16 cellular contexts compared by ENCODE assay signal in genomic region chr11:111426615-111427014, GRCh38. TPM values are rescaled to one million over a fixed set of nuclear protein-coding genes. Genes with fewer than 3 reads are reported as not detected.
A peak's percentile ranks its signal among the peaks of the same experiment; 100 is the strongest.
DNase-seq lines count a peak whose midpoint lies in the region; ATAC-seq and TF ChIP-seq lines count a peak whose summit lies in the region.
"Had no signal": no experiment of that assay in that cellular context is flagged by ENCODE, and none has a peak within 500 bp of the region (broad histone marks: within the 10 kb centered on the region; RNA-seq: fewer than 3 reads in every experiment).

No MANE protein-coding gene starts in this region.

- peaks cover 27% of the 10 kb centered on the region for H3K27me3 Mint-ChIP-seq in nephron (ENCODE audit: low read depth)

- no peaks in the 10 kb centered on the region for H3K79me2 ChIP-seq in OCI-LY3 (ENCODE audit: low read length)

- H3K27me3 ChIP-seq in OCI-LY3 (ENCODE audit: low read depth, low read length) (no peaks in the 10 kb centered on the region), vagina (no peaks in the 10 kb centered on the region)

- H3K4me3 Mint-ChIP-seq in nephron, result no peak overlapping the region
- H3K4me3 Mint-ChIP-seq: CD14-positive monocyte had no signal

- no peak overlapping the region for H3K4me3 ChIP-seq in OCI-LY3 (ENCODE audit: low read length)
- H3K4me3 ChIP-seq in vagina, result no peak overlapping the region
- H3K4me3 ChIP-seq: dorsolateral prefrontal cortex had no signal

- H2AFZ ChIP-seq in OCI-LY3 (ENCODE audit: low read depth, low read length), result no peak overlapping the region

- H3K9ac ChIP-seq in OCI-LY3 (ENCODE audit: low read length), result no peak overlapping the region

- H3K4me1 ChIP-seq in OCI-LY3 (ENCODE audit: low read length) (peaks cover 66% of the 10 kb centered on the region), vagina (peaks cover 28% of the 10 kb centered on the region)

- H3K9me3 ChIP-seq in OCI-LY3 (ENCODE audit: insufficient read depth, low read length), result no peaks in the 10 kb centered on the region; the same call in 1 of the 2 replicates
- no peaks in the 10 kb centered on the region for H3K9me3 ChIP-seq in vagina

- H4K20me1 ChIP-seq in OCI-LY3 (ENCODE audit: insufficient read depth, low read length), result no peaks in the 10 kb centered on the region

- no peak overlapping the region for H3K4me2 ChIP-seq in OCI-LY3 (ENCODE audit: low read length)

- intact Hi-C loops in vagina (cut with DNase I), result no loop called here

- H3K4me1 Mint-ChIP-seq in nephron, result peaks cover 38% of the 10 kb centered on the region

- no peaks in the 10 kb centered on the region for H3K9me3 Mint-ChIP-seq in nephron
- H3K9me3 Mint-ChIP-seq: CD14-positive monocyte had no signal

- TF ChIP-seq POLR2A in vagina (IDR thresholded peaks at IDR 0.05), result no peak

- H3K36me3 ChIP-seq in OCI-LY3 (replicated peaks; ENCODE audit: low read depth, low read length), result no peaks in the 10 kb centered on the region
- no peaks in the 10 kb centered on the region for H3K36me3 ChIP-seq in vagina

- H3K27ac ChIP-seq in OCI-LY3 (ENCODE audit: low read length), result peak overlapping the region; percentile 19; the same call in 1 of the 2 replicates
- H3K27ac ChIP-seq in vagina, result no peak overlapping the region
- H3K27ac ChIP-seq: dorsolateral prefrontal cortex had no signal

- TF ChIP-seq CTCF in OCI-LY3 (IDR thresholded peaks at IDR 0.05; ENCODE audit: low read depth, low read length) (no peak), nephron (IDR thresholded peaks at IDR 0.05; ENCODE audit: unreplicated experiment in 3 of 3) (no peak), vagina (IDR thresholded peaks at IDR 0.05) (no peak)

- H3K36me3 Mint-ChIP-seq in nephron (ENCODE audit: low read depth), result no peaks in the 10 kb centered on the region
- H3K36me3 Mint-ChIP-seq: CD14-positive monocyte had no signal

- ATAC-seq in HG03095 (IDR thresholded peaks at IDR 0.05; ENCODE audit: unreplicated experiment), result no peak
- ATAC-seq: left ventricle myocardium superior had no signal

- DNase-seq in NCI-H1417 (lab: John Stamatoyannopoulos, UW) (peak; percentile 15 to 42 (median 29)), NCI-H1417 treated with DMSO at 0.1 percent for 48 hours (lab: John Stamatoyannopoulos, UW) (no peak), LoVo (ENCODE audit: low spot score) (peak; percentile 32), vagina (ENCODE audit: extremely low spot score in 2 of 2) (no peak)
- DNase-seq in activated CD8-positive, alpha-beta memory T cell treated with anti-CD3 and anti-CD28 coated beads for 24 hours, result no peak
- DNase-seq: activated CD4-positive, CD25-positive, alpha-beta regulatory T cell; dorsolateral prefrontal cortex; HCEC 1CT; left ventricle myocardium superior; NCI-H187; stimulated activated CD4-positive, alpha-beta T cell treated with anti-CD3 and anti-CD28 coated beads, Interleukin-15, amount 100 ng/mL, for 24 hours had no signal

- peak overlapping the region in 2 of 3 experiments; percentile 21 to 72 for H3K27ac Mint-ChIP-seq in nephron
- H3K27ac Mint-ChIP-seq: CD14-positive monocyte had no signal

RNA-seq across cellular contexts. Expression of gene POU2AF1, which starts 47.5 kb away (rescaled TPM):
- total RNA-seq in vagina, result not detected
- total RNA-seq: A172 had no signal

Comparison
In these comparisons a context has a peak if more than half of its experiments do, and no peak if none do; other contexts are left out.
1. DNase-seq: peak in NCI-H1417 (3 of 3) and LoVo (single experiment); none in NCI-H1417 treated with DMSO at 0.1 percent for 48 hours (single experiment), activated CD8-positive, alpha-beta memory T cell treated with anti-CD3 and anti-CD28 coated beads for 24 hours (single experiment) and vagina (0 of 2).